Comparison of ENCODE assay signal across 18 cellular contexts in genomic region chr6:20416567-20417345, GRCh38. TPM values are rescaled to one million over a fixed set of nuclear protein-coding genes. Genes with fewer than 3 reads are reported as not detected.
DNase-seq lines count a peak whose midpoint lies in the region; ATAC-seq and TF ChIP-seq lines count a peak whose summit lies in the region.
"Had no signal": no experiment of that assay in that cellular context is flagged by ENCODE, and none has a peak within 500 bp of the region (broad histone marks: within the 10 kb centered on the region; RNA-seq: fewer than 3 reads in every experiment).

No MANE protein-coding gene starts in this region.

- H3K4me3 Mint-ChIP-seq in activated CD4-positive, alpha-beta T cell treated with anti-CD3 and anti-CD28 coated beads for 36 hours, result no peak overlapping the region
- no peak overlapping the region for H3K4me3 Mint-ChIP-seq in neural progenitor cell

- H3K36me3 ChIP-seq in neural progenitor cell, result no peaks in the 10 kb centered on the region
- no peaks in the 10 kb centered on the region for H3K36me3 ChIP-seq in aorta (ENCODE audit: control insufficient read depth in 1 of 2, insufficient read depth in 2 of 2, low read length in 1 of 2)
- H3K36me3 ChIP-seq: lower lobe of right lung, upper lobe of left lung had no signal

- H3K27ac ChIP-seq in neural progenitor cell, result no peak overlapping the region
- H3K27ac ChIP-seq in aorta (ENCODE audit: low read depth in 1 of 2, low read length in 2 of 2), result no peak overlapping the region
- H3K27ac ChIP-seq: epithelial cell of prostate, lower lobe of right lung, parathyroid adenoma, upper lobe of left lung had no signal

- H4K20me1 ChIP-seq in neural progenitor cell (ENCODE audit: low read depth), result peaks cover 92% of the 10 kb centered on the region

- H3K4me2 ChIP-seq in neural progenitor cell, result peak overlapping the region; percentile 28
- H3K4me2 ChIP-seq: SK-N-SH had no signal

- H3K9me3 ChIP-seq in neural progenitor cell (ENCODE audit: low read depth) (no peaks in the 10 kb centered on the region), aorta (ENCODE audit: control insufficient read depth, low read length) (no peaks in the 10 kb centered on the region)
- H3K9me3 ChIP-seq: lower lobe of right lung, MG63, SK-N-SH, upper lobe of left lung had no signal

- H3K4me3 ChIP-seq in choroid plexus epithelial cell (ENCODE audit: low read depth, low read length) (no peak overlapping the region), neural progenitor cell (no peak overlapping the region), aorta (ENCODE audit: low read length in 2 of 2) (no peak overlapping the region)
- H3K4me3 ChIP-seq: lower lobe of right lung, MG63, upper lobe of left lung had no signal

- H3K9ac ChIP-seq in neural progenitor cell, result no peak overlapping the region
- H3K9ac ChIP-seq: parathyroid adenoma, SK-N-SH had no signal

- POLR2A ChIA-PET in activated CD4-positive, alpha-beta T cell treated with anti-CD3 and anti-CD28 coated beads for 36 hours (lab: Charles Lee), result no interaction called here

- peaks cover 51% of the 10 kb centered on the region for H3K4me1 Mint-ChIP-seq in activated CD4-positive, alpha-beta T cell treated with anti-CD3 and anti-CD28 coated beads for 36 hours
- H3K4me1 Mint-ChIP-seq in neural progenitor cell, result peaks cover 26% of the 10 kb centered on the region

- H3K36me3 Mint-ChIP-seq in activated CD4-positive, alpha-beta T cell treated with anti-CD3 and anti-CD28 coated beads for 36 hours (ENCODE audit: low read depth), result peaks cover 49% of the 10 kb centered on the region
- peaks cover 38% of the 10 kb centered on the region for H3K36me3 Mint-ChIP-seq in neural progenitor cell

- ATAC-seq in activated CD4-positive, alpha-beta T cell treated with anti-CD3 and anti-CD28 coated beads for 36 hours, result peak; percentile 67
- ATAC-seq in aorta (ENCODE audit: low FRiP score) (no peak), left cardiac atrium (no peak)
- ATAC-seq: lower lobe of right lung had no signal

- no peak overlapping the region for H3K27ac Mint-ChIP-seq in activated CD4-positive, alpha-beta T cell treated with anti-CD3 and anti-CD28 coated beads for 36 hours
- no peak overlapping the region for H3K27ac Mint-ChIP-seq in neural progenitor cell

- H3K27me3 ChIP-seq in neural progenitor cell, result no peaks in the 10 kb centered on the region
- no peaks in the 10 kb centered on the region for H3K27me3 ChIP-seq in aorta (ENCODE audit: control insufficient read depth in 1 of 2, insufficient read depth in 2 of 2, low read length in 1 of 2)
- H3K27me3 ChIP-seq: MG63, upper lobe of left lung had no signal

- peaks cover 11% of the 10 kb centered on the region for H3F3A ChIP-seq in neural progenitor cell (ENCODE audit: low read depth)

- peaks cover 4% of the 10 kb centered on the region for H3K9me3 Mint-ChIP-seq in activated CD4-positive, alpha-beta T cell treated with anti-CD3 and anti-CD28 coated beads for 36 hours (ENCODE audit: low read depth)
- peaks cover 14% of the 10 kb centered on the region for H3K9me3 Mint-ChIP-seq in neural progenitor cell

- H3K4me1 ChIP-seq in neural progenitor cell (peaks cover 32% of the 10 kb centered on the region), aorta (ENCODE audit: control insufficient read depth in 1 of 2, insufficient read depth in 2 of 2, low read length in 2 of 2) (peaks cover 2 to 10% of the 10 kb centered on the region in 2 donors)
- H3K4me1 ChIP-seq: parathyroid adenoma had no signal

- TF ChIP-seq CTCF in choroid plexus epithelial cell (conservative IDR thresholded peaks at IDR 0.05; ENCODE audit: low read depth, low read length) (no peak), neural progenitor cell (IDR thresholded peaks at IDR 0.05) (no peak)

- peaks cover 100% of the 10 kb centered on the region for H3K79me2 ChIP-seq in neural progenitor cell (ENCODE audit: low read depth)

- H2AFZ ChIP-seq in neural progenitor cell (replicated peaks), result no peak overlapping the region
- H2AFZ ChIP-seq: parathyroid adenoma had no signal

- 43 to 51% methylated on average over 4 of the region's 4 CpGs for WGBS in aorta, 2 donors

- in situ Hi-C loops in KBM-7 (cut with MboI; ENCODE audit: low pct_unique_long_range_greater_than_20kb, low sequenced_read_pairs), result no loop called here

- no peaks in the 10 kb centered on the region for H3K27me3 Mint-ChIP-seq in activated CD4-positive, alpha-beta T cell treated with anti-CD3 and anti-CD28 coated beads for 36 hours
- H3K27me3 Mint-ChIP-seq in neural progenitor cell (ENCODE audit: insufficient read depth, low read depth), result no peaks in the 10 kb centered on the region

- no peak for DNase-seq in activated CD4-positive, alpha-beta T cell treated with anti-CD3 and anti-CD28 coated beads for 36 hours
- no peak for DNase-seq in activated CD4-positive, alpha-beta T cell treated with anti-CD3 and anti-CD28 coated beads for 48 hours
- DNase-seq in KBM-7, result peak; percentile 30
- peak; percentile 19 for DNase-seq in choroid plexus epithelial cell (ENCODE audit: low read depth)
- DNase-seq in neural progenitor cell (ENCODE audit: low spot score), result peak; percentile 18
- no peak for DNase-seq in aorta
- no peak for DNase-seq in left cardiac atrium
- DNase-seq in stimulated activated CD4-positive, alpha-beta T cell treated with anti-CD3 and anti-CD28 coated beads, Interleukin-2, amount 100 ng/mL, for 48 hours, result no peak
- DNase-seq: activated CD4-positive, alpha-beta T cell treated with anti-CD3 and anti-CD28 coated beads for 1 hour; hippocampal formation; lower lobe of right lung; MG63; NCI-H2171; SK-N-SH; stimulated activated CD4-positive, alpha-beta T cell treated with anti-CD3 and anti-CD28 coated beads, Interleukin-12 subunit alpha, Interleukin-12 subunit beta, amount 100 ng/mL, for 4 hours; upper lobe of left lung had no signal

- CTCF ChIA-PET in activated CD4-positive, alpha-beta T cell treated with anti-CD3 and anti-CD28 coated beads for 36 hours (lab: Charles Lee), result interaction anchor here (5.1 kb wide), 1 partner anchor 12 kb away, joined by 21 read pairs; no protein-coding TSS in a partner anchor

- intact Hi-C loops in activated CD4-positive, alpha-beta T cell treated with anti-CD3 and anti-CD28 coated beads for 36 hours (cut with DNase I, micrococcal nuclease), result no loop called here
- intact Hi-C loops in aorta (cut with DNase I), result no loop called here
- intact Hi-C loops in left cardiac atrium (cut with DNase I), result no loop called here

RNA-seq across cellular contexts. Expression of gene E2F3, which starts 15.1 kb away (rescaled TPM):
- 10 to 100 TPM; 17.3 to 17.5 TPM for total RNA-seq in activated CD4-positive, alpha-beta T cell treated with anti-CD3 and anti-CD28 coated beads for 36 hours
- total RNA-seq in neural progenitor cell (ENCODE audit: low replicate concordance), result 30.2 and 35.7 TPM in 2 replicates
- total RNA-seq in aorta, result 10 to 100 TPM; 12.7 to 15.5 TPM
- 1 to 10 TPM; 3.3 to 7.6 TPM for polyA plus RNA-seq in aorta
- total RNA-seq in left cardiac atrium, result 10 to 100 TPM in 1 of 2 donors, 1 to 10 TPM in 1; 4.8 to 10.0 TPM

Comparison
In these comparisons a context has a peak if more than half of its experiments do, and no peak if none do; other contexts are left out.
1. DNase-seq: peak in KBM-7 (single experiment), choroid plexus epithelial cell (single experiment) and neural progenitor cell (single experiment); none in activated CD4-positive, alpha-beta T cell treated with anti-CD3 and anti-CD28 coated beads for 36 hours (single experiment), activated CD4-positive, alpha-beta T cell treated with anti-CD3 and anti-CD28 coated beads for 48 hours (single experiment), aorta (0 of 2), left cardiac atrium (single experiment) and stimulated activated CD4-positive, alpha-beta T cell treated with anti-CD3 and anti-CD28 coated beads, Interleukin-2, amount 100 ng/mL, for 48 hours (0 of 2).